Comparison of ENCODE assay signal across 1 cellular context in genomic region chr16:3165111-3165822, GRCh38.
TF ChIP-seq lines count a peak whose summit lies in the region.

No MANE protein-coding gene starts in this region.

TF ChIP-seq in HCT116, 20 proteins besides CTCF, POLR2A, EP300 and RAD21 (continued from another document):
- TF ChIP-seq ATF3 (IDR thresholded peaks at IDR 0.05): no peak
- no peak for TF ChIP-seq FOSL1 (IDR thresholded peaks at IDR 0.05; ENCODE audit: low read depth)
- no peak for TF ChIP-seq SIN3A (IDR thresholded peaks at IDR 0.05; ENCODE audit: low read depth)
- TF ChIP-seq CEBPB (IDR thresholded peaks at IDR 0.05; ENCODE audit: low read depth): no peak
- TF ChIP-seq SP1 (IDR thresholded peaks at IDR 0.05; ENCODE audit: low read depth): no peak
- TF ChIP-seq ELF1 (IDR thresholded peaks at IDR 0.05; ENCODE audit: borderline replicate concordance, low read depth): no peak
- TF ChIP-seq, protein P1, sequence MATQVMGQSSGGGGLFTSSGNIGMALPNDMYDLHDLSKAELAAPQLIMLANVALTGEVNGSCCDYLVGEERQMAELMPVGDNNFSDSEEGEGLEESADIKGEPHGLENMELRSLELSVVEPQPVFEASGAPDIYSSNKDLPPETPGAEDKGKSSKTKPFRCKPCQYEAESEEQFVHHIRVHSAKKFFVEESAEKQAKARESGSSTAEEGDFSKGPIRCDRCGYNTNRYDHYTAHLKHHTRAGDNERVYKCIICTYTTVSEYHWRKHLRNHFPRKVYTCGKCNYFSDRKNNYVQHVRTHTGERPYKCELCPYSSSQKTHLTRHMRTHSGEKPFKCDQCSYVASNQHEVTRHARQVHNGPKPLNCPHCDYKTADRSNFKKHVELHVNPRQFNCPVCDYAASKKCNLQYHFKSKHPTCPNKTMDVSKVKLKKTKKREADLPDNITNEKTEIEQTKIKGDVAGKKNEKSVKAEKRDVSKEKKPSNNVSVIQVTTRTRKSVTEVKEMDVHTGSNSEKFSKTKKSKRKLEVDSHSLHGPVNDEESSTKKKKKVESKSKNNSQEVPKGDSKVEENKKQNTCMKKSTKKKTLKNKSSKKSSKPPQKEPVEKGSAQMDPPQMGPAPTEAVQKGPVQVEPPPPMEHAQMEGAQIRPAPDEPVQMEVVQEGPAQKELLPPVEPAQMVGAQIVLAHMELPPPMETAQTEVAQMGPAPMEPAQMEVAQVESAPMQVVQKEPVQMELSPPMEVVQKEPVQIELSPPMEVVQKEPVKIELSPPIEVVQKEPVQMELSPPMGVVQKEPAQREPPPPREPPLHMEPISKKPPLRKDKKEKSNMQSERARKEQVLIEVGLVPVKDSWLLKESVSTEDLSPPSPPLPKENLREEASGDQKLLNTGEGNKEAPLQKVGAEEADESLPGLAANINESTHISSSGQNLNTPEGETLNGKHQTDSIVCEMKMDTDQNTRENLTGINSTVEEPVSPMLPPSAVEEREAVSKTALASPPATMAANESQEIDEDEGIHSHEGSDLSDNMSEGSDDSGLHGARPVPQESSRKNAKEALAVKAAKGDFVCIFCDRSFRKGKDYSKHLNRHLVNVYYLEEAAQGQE (IDR thresholded peaks at IDR 0.05; ENCODE audit: low read depth): no peak
- no peak for TF ChIP-seq JUND (IDR thresholded peaks at IDR 0.05)
- TF ChIP-seq EGR1 (IDR thresholded peaks at IDR 0.05; ENCODE audit: low read depth): no peak
- TF ChIP-seq, protein P2, sequence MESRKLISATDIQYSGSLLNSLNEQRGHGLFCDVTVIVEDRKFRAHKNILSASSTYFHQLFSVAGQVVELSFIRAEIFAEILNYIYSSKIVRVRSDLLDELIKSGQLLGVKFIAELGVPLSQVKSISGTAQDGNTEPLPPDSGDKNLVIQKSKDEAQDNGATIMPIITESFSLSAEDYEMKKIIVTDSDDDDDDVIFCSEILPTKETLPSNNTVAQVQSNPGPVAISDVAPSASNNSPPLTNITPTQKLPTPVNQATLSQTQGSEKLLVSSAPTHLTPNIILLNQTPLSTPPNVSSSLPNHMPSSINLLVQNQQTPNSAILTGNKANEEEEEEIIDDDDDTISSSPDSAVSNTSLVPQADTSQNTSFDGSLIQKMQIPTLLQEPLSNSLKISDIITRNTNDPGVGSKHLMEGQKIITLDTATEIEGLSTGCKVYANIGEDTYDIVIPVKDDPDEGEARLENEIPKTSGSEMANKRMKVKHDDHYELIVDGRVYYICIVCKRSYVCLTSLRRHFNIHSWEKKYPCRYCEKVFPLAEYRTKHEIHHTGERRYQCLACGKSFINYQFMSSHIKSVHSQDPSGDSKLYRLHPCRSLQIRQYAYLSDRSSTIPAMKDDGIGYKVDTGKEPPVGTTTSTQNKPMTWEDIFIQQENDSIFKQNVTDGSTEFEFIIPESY (IDR thresholded peaks at IDR 0.05; ENCODE audit: extremely low read depth, insufficient replicate concordance, low read length): no peak
